9 cellular contexts compared by ENCODE assay signal in genomic region chr15:56869573-56869972, GRCh38. TPM values are rescaled to one million over a fixed set of nuclear protein-coding genes. Genes with fewer than 3 reads are reported as not detected.
DNase-seq lines count a peak whose midpoint lies in the region; ATAC-seq and TF ChIP-seq lines count a peak whose summit lies in the region.
"Had no signal": no experiment of that assay in that cellular context is flagged by ENCODE, and none has a peak within 500 bp of the region (broad histone marks: within the 10 kb centered on the region; RNA-seq: fewer than 3 reads in every experiment).

No MANE protein-coding gene starts in this region.

- no peak overlapping the region for H2AFZ ChIP-seq in DND-41 (ENCODE audit: low read depth, low read length)
- no peak overlapping the region for H2AFZ ChIP-seq in Karpas-422 (ENCODE audit: low read length)

- no peak overlapping the region for H3K4me3 ChIP-seq in DND-41 (ENCODE audit: low read depth in 1 of 2, low read length in 2 of 2)
- no peak overlapping the region for H3K4me3 ChIP-seq in Karpas-422 (ENCODE audit: low read length)
- H3K4me3 ChIP-seq: SJSA1 had no signal

- H4K20me1 ChIP-seq in DND-41 (ENCODE audit: insufficient read depth, low read length) (no peaks in the 10 kb centered on the region), Karpas-422 (ENCODE audit: insufficient read depth, low read depth, low read length) (no peaks in the 10 kb centered on the region)

- H3K27me3 ChIP-seq in DND-41 (ENCODE audit: insufficient read depth, low read length, poor library complexity): no peaks in the 10 kb centered on the region
- H3K27me3 ChIP-seq in Karpas-422 (ENCODE audit: low read length): no peaks in the 10 kb centered on the region
- H3K27me3 ChIP-seq: SJSA1 had no signal

- H3K36me3 ChIP-seq in DND-41 (ENCODE audit: insufficient read depth, low read length): no peaks in the 10 kb centered on the region
- H3K36me3 ChIP-seq in Karpas-422 (ENCODE audit: insufficient read depth, low read length): no peaks in the 10 kb centered on the region
- H3K36me3 ChIP-seq: SJSA1 had no signal

- no peaks in the 10 kb centered on the region for H3K27me3 Mint-ChIP-seq in activated naive CD8-positive, alpha-beta T cell treated with anti-CD3 and anti-CD28 coated beads for 36 hours
- no peaks in the 10 kb centered on the region for H3K27me3 Mint-ChIP-seq in stimulated activated naive CD8-positive, alpha-beta T cell treated with anti-CD3 and anti-CD28 coated beads, Interleukin-15, amount 100 ng/mL, for 72 hours

- H3K79me2 ChIP-seq in DND-41 (ENCODE audit: insufficient read depth, low read length) (no peaks in the 10 kb centered on the region), Karpas-422 (ENCODE audit: low read length) (no peaks in the 10 kb centered on the region)

- DNase-seq in DND-41: peak; percentile 66
- DNase-seq in Karpas-422: peak; percentile 73
- DNase-seq in activated naive CD8-positive, alpha-beta T cell treated with anti-CD3 and anti-CD28 coated beads for 36 hours: peak; percentile 22
- peak; percentile 72 for DNase-seq in inferior parietal cortex (ENCODE audit: extremely low spot score)
- DNase-seq in stimulated activated naive CD8-positive, alpha-beta T cell treated with anti-CD3 and anti-CD28 coated beads, Interleukin-15, amount 100 ng/mL, for 72 hours: peak; percentile 4 to 27
- no peak for DNase-seq in kidney glomerular epithelial cell (lab: John Stamatoyannopoulos, UW)
- DNase-seq in HPDE6-E6E7 (ENCODE audit: extremely low spot score): no peak

- H3K9me3 Mint-ChIP-seq in activated naive CD8-positive, alpha-beta T cell treated with anti-CD3 and anti-CD28 coated beads for 36 hours: no peaks in the 10 kb centered on the region
- no peaks in the 10 kb centered on the region for H3K9me3 Mint-ChIP-seq in stimulated activated naive CD8-positive, alpha-beta T cell treated with anti-CD3 and anti-CD28 coated beads, Interleukin-15, amount 100 ng/mL, for 72 hours

- H3K27ac ChIP-seq in DND-41 (ENCODE audit: low read length) (no peak overlapping the region), Karpas-422 (ENCODE audit: low read length) (no peak overlapping the region)
- H3K27ac ChIP-seq: SJSA1 had no signal

- TF ChIP-seq CTCF in DND-41 (IDR thresholded peaks at IDR 0.05; ENCODE audit: borderline replicate concordance, extremely low read depth, low read length, poor library complexity, severe bottlenecking): peak; percentile 80

- H3K9me3 ChIP-seq in DND-41 (ENCODE audit: insufficient read depth, low read length, severe bottlenecking) (no peaks in the 10 kb centered on the region), Karpas-422 (ENCODE audit: low read length) (no peaks in the 10 kb centered on the region)
- H3K9me3 ChIP-seq: SJSA1 had no signal

- ATAC-seq in DND-41 (ENCODE audit: insufficient read depth, low read depth) (0 out of 3 replicates have a peak, but pooled peaks have one; percentile 39), HG02642 (IDR thresholded peaks at IDR 0.05; ENCODE audit: poor library complexity, unreplicated experiment) (no peak)
- no peak for ATAC-seq in stimulated activated naive CD8-positive, alpha-beta T cell treated with anti-CD3 and anti-CD28 coated beads, Interleukin-15, amount 100 ng/mL, for 72 hours

- no peak overlapping the region for H3K9ac ChIP-seq in DND-41 (ENCODE audit: low read depth, low read length)
- H3K9ac ChIP-seq in Karpas-422 (ENCODE audit: low read length): no peak overlapping the region

- H3K4me1 ChIP-seq in DND-41 (ENCODE audit: insufficient read depth, low read length) (no peaks in the 10 kb centered on the region), Karpas-422 (ENCODE audit: low read length) (peaks cover 32% of the 10 kb centered on the region)

- H3K27ac Mint-ChIP-seq in activated naive CD8-positive, alpha-beta T cell treated with anti-CD3 and anti-CD28 coated beads for 36 hours: no peak overlapping the region
- H3K27ac Mint-ChIP-seq in stimulated activated naive CD8-positive, alpha-beta T cell treated with anti-CD3 and anti-CD28 coated beads, Interleukin-15, amount 100 ng/mL, for 72 hours: no peak overlapping the region

- no peaks in the 10 kb centered on the region for H3K36me3 Mint-ChIP-seq in activated naive CD8-positive, alpha-beta T cell treated with anti-CD3 and anti-CD28 coated beads for 36 hours

- H3K9me2 ChIP-seq in Karpas-422 (replicated peaks; ENCODE audit: insufficient read depth, low read length): no peaks in the 10 kb centered on the region

- H3K4me1 Mint-ChIP-seq in activated naive CD8-positive, alpha-beta T cell treated with anti-CD3 and anti-CD28 coated beads for 36 hours: no peaks in the 10 kb centered on the region
- H3K4me1 Mint-ChIP-seq in stimulated activated naive CD8-positive, alpha-beta T cell treated with anti-CD3 and anti-CD28 coated beads, Interleukin-15, amount 100 ng/mL, for 72 hours: no peaks in the 10 kb centered on the region

- H3K4me2 ChIP-seq in DND-41 (ENCODE audit: insufficient read depth, low read length) (no peak overlapping the region), Karpas-422 (ENCODE audit: low read depth, low read length, poor library complexity, severe bottlenecking) (no peak overlapping the region)

- H3K4me3 Mint-ChIP-seq in activated naive CD8-positive, alpha-beta T cell treated with anti-CD3 and anti-CD28 coated beads for 36 hours: no peak overlapping the region
- H3K4me3 Mint-ChIP-seq in stimulated activated naive CD8-positive, alpha-beta T cell treated with anti-CD3 and anti-CD28 coated beads, Interleukin-15, amount 100 ng/mL, for 72 hours: no peak overlapping the region

RNA-seq across cellular contexts. Expression of gene TCF12, which starts 48.9 kb away (rescaled TPM):
- total RNA-seq in Karpas-422 (2014; rRNA removed; shearing (Covaris generic); ENCODE audit: low replicate concordance): 189 and 287 TPM in 2 replicates
- 10 to 100 TPM; 55.8 to 59.4 TPM for total RNA-seq in activated naive CD8-positive, alpha-beta T cell treated with anti-CD3 and anti-CD28 coated beads for 36 hours

Comparison
In these comparisons a context has a peak if more than half of its experiments do, and no peak if none do; other contexts are left out.
1. DNase-seq: peak in DND-41 (single experiment), Karpas-422 (single experiment), activated naive CD8-positive, alpha-beta T cell treated with anti-CD3 and anti-CD28 coated beads for 36 hours (single experiment), inferior parietal cortex (single experiment) and stimulated activated naive CD8-positive, alpha-beta T cell treated with anti-CD3 and anti-CD28 coated beads, Interleukin-15, amount 100 ng/mL, for 72 hours (2 of 2); none in kidney glomerular epithelial cell (single experiment) and HPDE6-E6E7 (single experiment).